In the genomic region with DNA sequence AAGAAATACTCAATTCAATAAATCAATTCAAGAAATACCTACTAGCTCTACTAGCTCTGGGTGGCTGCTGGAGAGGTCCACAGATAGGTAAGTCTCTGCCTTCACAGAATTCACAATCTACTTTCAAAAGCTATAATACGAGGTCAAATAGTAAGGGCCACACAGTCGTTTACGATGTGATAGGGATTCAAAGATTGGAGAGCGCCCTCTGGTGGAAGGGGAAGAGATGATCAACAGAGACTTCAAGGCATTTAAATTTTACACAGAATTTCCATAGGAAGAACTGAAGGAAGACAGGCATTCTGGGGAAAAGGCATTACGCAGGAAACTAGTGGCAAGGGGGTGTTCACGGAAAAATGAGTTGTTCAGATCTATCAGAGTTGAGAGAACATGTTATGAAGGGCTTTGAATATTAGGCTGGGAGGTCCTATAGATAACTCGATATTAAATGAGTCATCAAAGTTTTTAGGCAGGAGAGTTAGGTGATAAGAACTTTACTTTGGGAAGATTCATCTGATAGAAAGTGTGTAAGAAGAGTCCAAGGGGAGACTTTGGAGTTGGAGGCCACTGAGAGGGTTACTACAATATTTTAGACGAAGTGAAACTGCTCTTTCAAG, we compare ENCODE assay signal across 8 cellular contexts.
A peak's percentile ranks its signal among the peaks of the same experiment; 100 is the strongest.
DNase-seq lines count a peak whose midpoint lies in the region; ATAC-seq, FAIRE-seq and TF ChIP-seq lines count a peak whose summit lies in the region.

No MANE protein-coding gene starts in this region.

- no peaks in the 10 kb centered on the region for H4K20me1 ChIP-seq in SU-DHL-6 (ENCODE audit: low read depth, low read length)

- no peak for ATAC-seq in GM21737 (IDR thresholded peaks at IDR 0.05; ENCODE audit: unreplicated experiment)
- ATAC-seq in HG03442 (IDR thresholded peaks at IDR 0.05; ENCODE audit: unreplicated experiment): no peak

- H3K79me2 ChIP-seq in SU-DHL-6 (ENCODE audit: insufficient read depth, low read length): no peaks in the 10 kb centered on the region

- no peak overlapping the region for H3K4me3 ChIP-seq in SU-DHL-6 (ENCODE audit: insufficient read depth, low read length, poor library complexity, severe bottlenecking)

- no peak overlapping the region for H3K4me2 ChIP-seq in SU-DHL-6 (ENCODE audit: low read depth, low read length, poor library complexity, severe bottlenecking)

- no peaks in the 10 kb centered on the region for H3F3A ChIP-seq in SU-DHL-6 (ENCODE audit: insufficient read depth)

- H3K9ac ChIP-seq in SU-DHL-6 (ENCODE audit: low read length): no peak overlapping the region

- peak; percentile 87 for TF ChIP-seq CTCF in SU-DHL-6 (IDR thresholded peaks at IDR 0.05; ENCODE audit: insufficient read depth, low read length, poor library complexity, severe bottlenecking)

- no peaks in the 10 kb centered on the region for H3K9me3 ChIP-seq in SU-DHL-6 (ENCODE audit: insufficient read depth, low read length)

- H2AFZ ChIP-seq in SU-DHL-6 (ENCODE audit: low read depth, low read length, severe bottlenecking): no peak overlapping the region

- H3K9me2 ChIP-seq in SU-DHL-6 (replicated peaks; ENCODE audit: insufficient read depth, low read length): no peaks in the 10 kb centered on the region

- H3K27ac ChIP-seq in SU-DHL-6 (ENCODE audit: low read depth, low read length): no peak overlapping the region

- H3K36me3 ChIP-seq in SU-DHL-6 (ENCODE audit: low read length): no peaks in the 10 kb centered on the region

- DNase-seq in NCI-H1048 (lab: John Stamatoyannopoulos, UW): peak; percentile 42
- DNase-seq in activated naive CD8-positive, alpha-beta T cell treated with anti-CD3 and anti-CD28 coated beads, Interleukin-2, amount 50 U/mL, for 16 hours (ENCODE audit: low read depth, low spot score): peak; percentile 13
- peak; percentile 9 for DNase-seq in hepatic stellate cell (ENCODE audit: low spot score)
- peak; percentile 42 for DNase-seq in stimulated activated CD4-positive, alpha-beta T cell treated with anti-CD3 and anti-CD28 coated beads, Interleukin-12 subunit alpha, Interleukin-12 subunit beta, amount 100 ng/mL, for 4 hours

- no peaks in the 10 kb centered on the region for H3K27me3 ChIP-seq in SU-DHL-6 (ENCODE audit: low read length)

- FAIRE-seq in G401.6 (lab: Jason Lieb, UNC): peak; percentile 89
